In genomic region chr9:127715443-127716337, GRCh38 we compare ENCODE assay signal across 8 cellular contexts. TPM values are rescaled to one million over a fixed set of nuclear protein-coding genes. Genes with fewer than 3 reads are reported as not detected.
DNase-seq lines count a peak whose midpoint lies in the region; ATAC-seq and TF ChIP-seq lines count a peak whose summit lies in the region.

A gene with protein sequence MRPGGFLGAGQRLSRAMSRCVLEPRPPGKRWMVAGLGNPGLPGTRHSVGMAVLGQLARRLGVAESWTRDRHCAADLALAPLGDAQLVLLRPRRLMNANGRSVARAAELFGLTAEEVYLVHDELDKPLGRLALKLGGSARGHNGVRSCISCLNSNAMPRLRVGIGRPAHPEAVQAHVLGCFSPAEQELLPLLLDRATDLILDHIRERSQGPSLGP (minus strand): TSS chr9:127715663. CDS start chr9:127715639, 24 bp downstream.
Gene TTC16 (plus strand): TSS chr9:127716079. CDS start chr9:127716146, 67 bp downstream.

- H3K56ac ChIP-seq in mesendoderm (ENCODE audit: low read length) = peak within 1 kb of the TSS; percentile 85

- H2AK5ac ChIP-seq in mesendoderm (ENCODE audit: low read length) = no peak within 1 kb of the TSS

- H2BK120ac ChIP-seq in mesendoderm (ENCODE audit: low read depth, low read length) = no peak within 1 kb of the TSS

- no TSS peak for BruUV-seq in Caco-2 (replicated peaks; lab: Mats Ljungman, UMichigan)

- H3K23ac ChIP-seq in mesendoderm (ENCODE audit: low read length) = no peak within 1 kb of the TSS

- peak within 1 kb of the TSS; percentile 83 for H3K27ac Mint-ChIP-seq in Caco-2 (ENCODE audit: unreplicated experiment)

- POLR2A ChIA-PET in Caco-2 (lab: Charles Lee) = interaction anchor here (0.6 kb wide), 1 partner anchor 318 kb away, joined by 6 read pairs; no protein-coding TSS in a partner anchor

- H3K4me1 Mint-ChIP-seq in Caco-2 (ENCODE audit: low read depth, unreplicated experiment) = peaks cover 7% of the 10 kb centered on the region

- no peak within 1 kb of the TSS for H3K18ac ChIP-seq in mesendoderm (ENCODE audit: low read length)

- no peak within 1 kb of the TSS for H3K27ac ChIP-seq in mesendoderm (ENCODE audit: low read depth, low read length)

- H4K8ac ChIP-seq in mesendoderm (ENCODE audit: low read depth, low read length) = no peak within 1 kb of the TSS

- H3K27me3 ChIP-seq in Caco-2 (replicated peaks; ENCODE audit: control insufficient read depth, insufficient read depth, low read length) (no peaks in the 10 kb centered on the region), endocrine pancreas (ENCODE audit: control insufficient read depth, insufficient read depth, low read length) (no peaks in the 10 kb centered on the region), mesendoderm (ENCODE audit: insufficient read depth, low read length, poor library complexity) (no peaks in the 10 kb centered on the region)

- peak; percentile 95 to 97 for DNase-seq in Caco-2
- peak in 75 of 76 experiments; percentile 26 to 96 (median 91) for DNase-seq in HUDEP-2 (lab: John Stamatoyannopoulos, UW; ENCODE audit: unreplicated experiment in 76 of 76)
- peak; percentile 94 for DNase-seq in NOMO-1 treated with dmso at 0.1 percent for 144 hours (lab: John Stamatoyannopoulos, UW; ENCODE audit: unreplicated experiment)
- DNase-seq in activated CD8-positive, alpha-beta memory T cell treated with anti-CD3 and anti-CD28 coated beads, Interleukin-2, amount 50 U/mL, for 1 hour (ENCODE audit: extremely low read depth) = peak; percentile 90
- peak; percentile 98 for DNase-seq in mesendoderm
- DNase-seq in stimulated activated CD8-positive, alpha-beta memory T cell treated with anti-CD3 and anti-CD28 coated beads, Interleukin-12 subunit alpha, Interleukin-12 subunit beta, amount 100 ng/mL, for 4 hours (ENCODE audit: low read depth) = peak; percentile 93

- TF ChIP-seq CTCF in Caco-2 (IDR thresholded peaks at IDR 0.05; ENCODE audit: insufficient read depth in 1 of 2, low read depth in 1 of 2, low read length in 1 of 2, severe bottlenecking in 1 of 2, unreplicated experiment in 1 of 2) = no peak

- no peak within 1 kb of the TSS for H3K4ac ChIP-seq in mesendoderm (ENCODE audit: low read depth, low read length)

- peak within 1 kb of the TSS; percentile 91 for H3K4me2 ChIP-seq in mesendoderm (ENCODE audit: low read length)

- H2BK15ac ChIP-seq in mesendoderm (replicated peaks; ENCODE audit: low read depth) = no peak within 1 kb of the TSS

- peaks cover under 1% of the 10 kb centered on the region for H3K27me3 Mint-ChIP-seq in Caco-2 (ENCODE audit: insufficient read depth, unreplicated experiment)

- no peak within 1 kb of the TSS for H2BK5ac ChIP-seq in mesendoderm (ENCODE audit: low read length)

- CTCF ChIA-PET in Caco-2 (lab: Charles Lee) = interaction anchor here (1.0 to 2.6 kb wide), 3 partner anchors 19 to 126 kb away, joined by 3 to 21 read pairs (median 4); partner anchors contain the start of gene TOR2A

- H3K9ac ChIP-seq in endocrine pancreas (ENCODE audit: control insufficient read depth, insufficient read depth, low read length) = peak within 1 kb of the TSS; percentile 80
- peak within 1 kb of the TSS; percentile 78 for H3K9ac ChIP-seq in mesendoderm (ENCODE audit: low read length)

- H3K9me3 ChIP-seq in Caco-2 = no peaks in the 10 kb centered on the region
- no peaks in the 10 kb centered on the region for H3K9me3 ChIP-seq in endocrine pancreas (ENCODE audit: control insufficient read depth, low read length)

- H3K9me3 Mint-ChIP-seq in Caco-2 (ENCODE audit: unreplicated experiment) = no peaks in the 10 kb centered on the region

- no CpG with 5 or more reads among the region's 65 CpGs for WGBS in mesendoderm (ENCODE audit: extremely low coverage, insufficient coverage, low lambda C conversion rate)

- no peaks in the 10 kb centered on the region for H3K79me1 ChIP-seq in mesendoderm (ENCODE audit: low read length)

- H3K4me3 ChIP-seq in Caco-2 (ENCODE audit: low read depth, low read length) = peak within 1 kb of the TSS; percentile 71
- no peak within 1 kb of the TSS for H3K4me3 ChIP-seq in endocrine pancreas (ENCODE audit: control insufficient read depth, insufficient read depth, low read length)
- H3K4me3 ChIP-seq in mesendoderm (ENCODE audit: low read length) = peak within 1 kb of the TSS; percentile 79

- H3K36me3 Mint-ChIP-seq in Caco-2 (ENCODE audit: insufficient read depth, unreplicated experiment) = peaks cover 6% of the 10 kb centered on the region

- no peaks in the 10 kb centered on the region for H3K79me2 ChIP-seq in mesendoderm (ENCODE audit: control insufficient read depth, insufficient read depth, low read length)

- peak; percentile 88 for ATAC-seq in GM21390 (IDR thresholded peaks at IDR 0.05; ENCODE audit: unreplicated experiment)

- intact Hi-C loops in Caco-2 (cut with micrococcal nuclease; ENCODE audit: unreplicated experiment) = no loop called here

- peak within 1 kb of the TSS; percentile 85 for H3K4me3 Mint-ChIP-seq in Caco-2 (ENCODE audit: unreplicated experiment)

- H3K36me3 ChIP-seq in Caco-2 (ENCODE audit: control insufficient read depth, insufficient read depth, low read length) (no peaks in the 10 kb centered on the region), endocrine pancreas (ENCODE audit: control insufficient read depth, insufficient read depth, low read length) (no peaks in the 10 kb centered on the region), mesendoderm (ENCODE audit: control insufficient read depth, insufficient read depth, low read length) (no peaks in the 10 kb centered on the region)

- H3K4me1 ChIP-seq in Caco-2 = peaks cover 4% of the 10 kb centered on the region; the same call in 1 of the 2 replicates
- no peaks in the 10 kb centered on the region for H3K4me1 ChIP-seq in endocrine pancreas (ENCODE audit: control insufficient read depth, insufficient read depth, low read length)
- H3K4me1 ChIP-seq in mesendoderm (ENCODE audit: control insufficient read depth, low read depth, low read length) = no peaks in the 10 kb centered on the region

- no peak within 1 kb of the TSS for H4K5ac ChIP-seq in mesendoderm (ENCODE audit: low read length)

RNA-seq across cellular contexts. Expression of the first gene that starts in this region (rescaled TPM):
- total RNA-seq in Caco-2 (2022) = 8.7 and 11.2 TPM in 2 replicates
- 6.1 TPM for polyA plus RNA-seq in mesendoderm (2013, experiment 1 of 2)
- 6.9 TPM for polyA plus RNA-seq in mesendoderm (2013, experiment 2 of 2)

RNA-seq across cellular contexts. Expression of gene TTC16, which starts in this region (rescaled TPM):
- not detected in 2 replicates for total RNA-seq in Caco-2 (2022)
- polyA plus RNA-seq in mesendoderm (2013, experiment 1 of 2) = 0.01 TPM
- polyA plus RNA-seq in mesendoderm (2013, experiment 2 of 2) = not detected
